Comparison of ENCODE assay signal across 8 cellular contexts in genomic region chr6:20202070-20202658, GRCh38. TPM values are rescaled to one million over a fixed set of nuclear protein-coding genes. Genes with fewer than 3 reads are reported as not detected.
DNase-seq lines count a peak whose midpoint lies in the region; ATAC-seq and TF ChIP-seq lines count a peak whose summit lies in the region.

No MANE protein-coding gene starts in this region.

- H3K27me3 ChIP-seq in mammary epithelial cell (ENCODE audit: insufficient read depth, low read length) (no peaks in the 10 kb centered on the region), MG63 (no peaks in the 10 kb centered on the region)

- no peak overlapping the region for H3K4me3 Mint-ChIP-seq in activated CD8-positive, alpha-beta memory T cell treated with anti-CD3 and anti-CD28 coated beads, Interleukin-2, amount 10 ng/mL, durations not matched to agents 7 days and 5 days
- no peak overlapping the region for H3K4me3 Mint-ChIP-seq in stimulated activated naive B cell treated with anti-CD40 and anti-IgM and Interleukin-4, amounts not matched to agents 10 μg/mL and 1 μg/mL and 100 μg/mL, for 72 hours

- peaks cover 37% of the 10 kb centered on the region for H3K36me3 Mint-ChIP-seq in activated CD8-positive, alpha-beta memory T cell treated with anti-CD3 and anti-CD28 coated beads, Interleukin-2, amount 10 ng/mL, durations not matched to agents 7 days and 5 days
- H3K36me3 Mint-ChIP-seq in stimulated activated naive B cell treated with anti-CD40 and anti-IgM and Interleukin-4, amounts not matched to agents 10 μg/mL and 1 μg/mL and 100 μg/mL, for 72 hours, result no peaks in the 10 kb centered on the region

- H3K79me2 ChIP-seq in mammary epithelial cell (ENCODE audit: insufficient read depth, low read length), result peaks cover 60% of the 10 kb centered on the region

- ATAC-seq in activated CD8-positive, alpha-beta memory T cell treated with anti-CD3 and anti-CD28 coated beads, Interleukin-2, amount 10 ng/mL, durations not matched to agents 7 days and 5 days, result peak; percentile 85
- ATAC-seq in HG02678 (IDR thresholded peaks at IDR 0.05; ENCODE audit: unreplicated experiment), result peak; percentile 89
- peak; percentile 54 to 58 for ATAC-seq in stimulated activated naive B cell treated with anti-CD40 and anti-IgM and Interleukin-4, amounts not matched to agents 10 μg/mL and 1 μg/mL and 100 μg/mL, for 72 hours (replicated peaks)

- H3K36me3 ChIP-seq in mammary epithelial cell (ENCODE audit: insufficient read depth, low read length) (no peaks in the 10 kb centered on the region), MG63 (no peaks in the 10 kb centered on the region)

- CTCF ChIA-PET in activated CD8-positive, alpha-beta memory T cell treated with anti-CD3 and anti-CD28 coated beads, Interleukin-2, amount 10 ng/mL, durations not matched to agents 7 days and 5 days (lab: Charles Lee), result interaction anchor here (2.1 to 2.4 kb wide), 2 partner anchors 10 to 75 kb away, joined by 7 to 13 read pairs; partner anchors contain the start of gene MBOAT1
- CTCF ChIA-PET in mammary epithelial cell (lab: Charles Lee; ENCODE audit: low non-redundant PET), result no interaction called here

- H3K27me3 Mint-ChIP-seq in activated CD8-positive, alpha-beta memory T cell treated with anti-CD3 and anti-CD28 coated beads, Interleukin-2, amount 10 ng/mL, durations not matched to agents 7 days and 5 days, result no peaks in the 10 kb centered on the region
- H3K27me3 Mint-ChIP-seq in stimulated activated naive B cell treated with anti-CD40 and anti-IgM and Interleukin-4, amounts not matched to agents 10 μg/mL and 1 μg/mL and 100 μg/mL, for 72 hours, result no peaks in the 10 kb centered on the region

- TF ChIP-seq CTCF in mammary epithelial cell (conservative IDR thresholded peaks at IDR 0.05 in 1 of 2, IDR thresholded peaks at IDR 0.05 in 1 of 2; ENCODE audit: extremely low read depth in 1 of 2, insufficient read depth in 1 of 2, low read depth in 1 of 2, low read length in 2 of 2), result no peak

- intact Hi-C loops in mammary epithelial cell (cut with micrococcal nuclease), result no loop called here

- H3K4me1 Mint-ChIP-seq in activated CD8-positive, alpha-beta memory T cell treated with anti-CD3 and anti-CD28 coated beads, Interleukin-2, amount 10 ng/mL, durations not matched to agents 7 days and 5 days, result peaks cover 73% of the 10 kb centered on the region
- H3K4me1 Mint-ChIP-seq in stimulated activated naive B cell treated with anti-CD40 and anti-IgM and Interleukin-4, amounts not matched to agents 10 μg/mL and 1 μg/mL and 100 μg/mL, for 72 hours, result peaks cover 13 to 16% of the 10 kb centered on the region in 2 donors

- H4K20me1 ChIP-seq in mammary epithelial cell (ENCODE audit: insufficient read depth, low read length), result no peaks in the 10 kb centered on the region

- 32% methylated on average over 1 of the region's 1 CpG for WGBS in mammary epithelial cell (ENCODE audit: low coverage, missing lambda C conversion rate)

- H3K9ac ChIP-seq in mammary epithelial cell (ENCODE audit: insufficient read depth, low read length), result peak overlapping the region; percentile 11

- BruUV-seq in mammary epithelial cell (replicated peaks; lab: Mats Ljungman, UMichigan), result no TSS peak

- H3K9me3 ChIP-seq in mammary epithelial cell (replicated peaks; ENCODE audit: insufficient read depth, low read length) (no peaks in the 10 kb centered on the region), MG63 (no peaks in the 10 kb centered on the region)

- DNase-seq in activated CD8-positive, alpha-beta memory T cell treated with anti-CD3 and anti-CD28 coated beads, Interleukin-2, amount 10 ng/mL, durations not matched to agents 7 days and 5 days, result no peak
- DNase-seq in activated CD8-positive, alpha-beta memory T cell treated with anti-CD3 and anti-CD28 coated beads, Interleukin-2, amount 50 U/mL, for 48 hours, result no peak
- peak; percentile 53 for DNase-seq in NCI-H1436 (lab: John Stamatoyannopoulos, UW)
- DNase-seq in mammary epithelial cell, result peak; percentile 71
- DNase-seq in stimulated activated naive B cell treated with anti-CD40 and anti-IgM and Interleukin-4, amounts not matched to agents 10 μg/mL and 1 μg/mL and 100 μg/mL, for 72 hours, result no peak
- DNase-seq in inferior parietal cortex (ENCODE audit: extremely low spot score), result no peak
- DNase-seq in MG63, result no peak

- H3K4me2 ChIP-seq in mammary epithelial cell (ENCODE audit: insufficient read depth, low read depth, low read length), result peak overlapping the region; percentile 34

- no peaks in the 10 kb centered on the region for H3K9me3 Mint-ChIP-seq in activated CD8-positive, alpha-beta memory T cell treated with anti-CD3 and anti-CD28 coated beads, Interleukin-2, amount 10 ng/mL, durations not matched to agents 7 days and 5 days (ENCODE audit: low read depth)
- H3K9me3 Mint-ChIP-seq in stimulated activated naive B cell treated with anti-CD40 and anti-IgM and Interleukin-4, amounts not matched to agents 10 μg/mL and 1 μg/mL and 100 μg/mL, for 72 hours, result no peaks in the 10 kb centered on the region

- H3K27ac Mint-ChIP-seq in activated CD8-positive, alpha-beta memory T cell treated with anti-CD3 and anti-CD28 coated beads, Interleukin-2, amount 10 ng/mL, durations not matched to agents 7 days and 5 days, result peak overlapping the region; percentile 91
- no peak overlapping the region for H3K27ac Mint-ChIP-seq in stimulated activated naive B cell treated with anti-CD40 and anti-IgM and Interleukin-4, amounts not matched to agents 10 μg/mL and 1 μg/mL and 100 μg/mL, for 72 hours

- dilution Hi-C loops in mammary epithelial cell (cut with HindIII; ENCODE audit: low sequenced_read_pairs), result no loop called here

- in situ Hi-C loops in mammary epithelial cell (cut with MboI; ENCODE audit: low sequenced_read_pairs in 2 of 2), result no loop called here

- H2AFZ ChIP-seq in mammary epithelial cell (ENCODE audit: low read depth, low read length), result no peak overlapping the region

- peak overlapping the region; percentile 85 for H3K27ac ChIP-seq in mammary epithelial cell (ENCODE audit: insufficient read depth, low read depth, low read length)

- H3K4me3 ChIP-seq in mammary epithelial cell (replicated peaks in 1 of 3; ENCODE audit: insufficient read depth in 1 of 3, low read depth in 2 of 3, low read length in 3 of 3) (no peak overlapping the region), MG63 (no peak overlapping the region)

- H3K4me1 ChIP-seq in mammary epithelial cell (ENCODE audit: insufficient read depth, low read length), result peaks cover 19% of the 10 kb centered on the region

RNA-seq across cellular contexts. Expression of gene MBOAT1, which starts 10.1 kb away (rescaled TPM):
- total RNA-seq in activated CD8-positive, alpha-beta memory T cell treated with anti-CD3 and anti-CD28 coated beads, Interleukin-2, amount 10 ng/mL, durations not matched to agents 7 days and 5 days, result 10 to 100 TPM; 17.7 to 22.6 TPM
- 1 to 10 TPM; 2.3 to 8.2 TPM for total RNA-seq in mammary epithelial cell
- 4.6 TPM for polyA plus RNA-seq in mammary epithelial cell
- polyA minus RNA-seq in mammary epithelial cell, result 12.7 TPM
- 2.5 and 6.5 TPM in 2 replicates for total RNA-seq in MG63 (2014; rRNA removed; shearing (Covaris generic); ENCODE audit: low replicate concordance)

Comparison
In these comparisons a context has a peak if more than half of its experiments do, and no peak if none do; other contexts are left out.
1. DNase-seq: peak in NCI-H1436 (single experiment) and mammary epithelial cell (single experiment); none in activated CD8-positive, alpha-beta memory T cell treated with anti-CD3 and anti-CD28 coated beads, Interleukin-2, amount 10 ng/mL, durations not matched to agents 7 days and 5 days (single experiment), activated CD8-positive, alpha-beta memory T cell treated with anti-CD3 and anti-CD28 coated beads, Interleukin-2, amount 50 U/mL, for 48 hours (single experiment), stimulated activated naive B cell treated with anti-CD40 and anti-IgM and Interleukin-4, amounts not matched to agents 10 μg/mL and 1 μg/mL and 100 μg/mL, for 72 hours (single experiment), inferior parietal cortex (single experiment) and MG63 (single experiment).
2. Peak in every context shown above with its lines, with median percentiles within 50 percentile points of each other: ATAC-seq.